Comparison of ENCODE assay signal across 8 cellular contexts in genomic region chr3:197151562-197151961, GRCh38.
DNase-seq lines count a peak whose midpoint lies in the region; ATAC-seq and TF ChIP-seq lines count a peak whose summit lies in the region.

No MANE protein-coding gene starts in this region.

- TF ChIP-seq CTCF in chondrocyte (IDR thresholded peaks at IDR 0.05): no peak

- H3K36me3 Mint-ChIP-seq in chondrocyte (ENCODE audit: low read depth): peaks cover 29% of the 10 kb centered on the region
- peaks cover 23% of the 10 kb centered on the region for H3K36me3 Mint-ChIP-seq in activated naive CD4-positive, alpha-beta T cell treated with anti-CD3 and anti-CD28 coated beads for 36 hours (ENCODE audit: low read depth)

- no peak overlapping the region for H3K4me3 Mint-ChIP-seq in chondrocyte (ENCODE audit: unreplicated experiment)
- H3K4me3 Mint-ChIP-seq in activated naive CD4-positive, alpha-beta T cell treated with anti-CD3 and anti-CD28 coated beads for 36 hours: no peak overlapping the region

- H3K4me1 Mint-ChIP-seq in chondrocyte (ENCODE audit: low read depth): peaks cover 43% of the 10 kb centered on the region
- H3K4me1 Mint-ChIP-seq in activated naive CD4-positive, alpha-beta T cell treated with anti-CD3 and anti-CD28 coated beads for 36 hours (ENCODE audit: low read depth): peaks cover 5% of the 10 kb centered on the region

- peak overlapping the region; percentile 59 for H3K27ac Mint-ChIP-seq in chondrocyte (ENCODE audit: unreplicated experiment)
- H3K27ac Mint-ChIP-seq in activated naive CD4-positive, alpha-beta T cell treated with anti-CD3 and anti-CD28 coated beads for 36 hours: no peak overlapping the region

- no peaks in the 10 kb centered on the region for H3K27me3 Mint-ChIP-seq in chondrocyte (ENCODE audit: low read depth)
- H3K27me3 Mint-ChIP-seq in activated naive CD4-positive, alpha-beta T cell treated with anti-CD3 and anti-CD28 coated beads for 36 hours (ENCODE audit: low read depth): no peaks in the 10 kb centered on the region

- intact Hi-C loops in activated naive CD4-positive, alpha-beta T cell treated with anti-CD3 and anti-CD28 coated beads for 36 hours (cut with micrococcal nuclease): no loop called here

- DNase-seq in H4 (ENCODE audit: low spot score) (peak; percentile 74), NCI-H2227 treated with DMSO at 0.1 percent for 48 hours (lab: John Stamatoyannopoulos, UW) (peak; percentile 31), chondrocyte (ENCODE audit: low spot score) (no peak), non-pigmented ciliary epithelial cell (ENCODE audit: low read depth) (peak; percentile 48), NCI-H2081 treated with DMSO at 0.1 percent for 48 hours (lab: John Stamatoyannopoulos, UW) (no peak)
- DNase-seq in activated naive CD4-positive, alpha-beta T cell treated with anti-CD3 and anti-CD28 coated beads for 36 hours: no peak

- CTCF ChIA-PET in activated naive CD4-positive, alpha-beta T cell treated with anti-CD3 and anti-CD28 coated beads for 36 hours (lab: Charles Lee): no interaction called here

- peaks cover 21% of the 10 kb centered on the region for H3K9me3 Mint-ChIP-seq in chondrocyte (ENCODE audit: low read depth)
- H3K9me3 Mint-ChIP-seq in activated naive CD4-positive, alpha-beta T cell treated with anti-CD3 and anti-CD28 coated beads for 36 hours: peaks cover 11% of the 10 kb centered on the region

- ATAC-seq in GM19467 (IDR thresholded peaks at IDR 0.05; ENCODE audit: unreplicated experiment) (no peak), HG03175 (IDR thresholded peaks at IDR 0.05; ENCODE audit: unreplicated experiment) (no peak)

Comparison
In these comparisons a context has a peak if more than half of its experiments do, and no peak if none do; other contexts are left out.
1. DNase-seq: peak in H4 (single experiment), NCI-H2227 treated with DMSO at 0.1 percent for 48 hours (single experiment) and non-pigmented ciliary epithelial cell (single experiment); none in chondrocyte (single experiment), activated naive CD4-positive, alpha-beta T cell treated with anti-CD3 and anti-CD28 coated beads for 36 hours (single experiment) and NCI-H2081 treated with DMSO at 0.1 percent for 48 hours (single experiment).